In genomic region chr1:207321045-207321789, GRCh38 we compare ENCODE assay signal across 8 cellular contexts. TPM values are rescaled to one million over a fixed set of nuclear protein-coding genes. Genes with fewer than 3 reads are reported as not detected.
DNase-seq lines count a peak whose midpoint lies in the region; ATAC-seq and TF ChIP-seq lines count a peak whose summit lies in the region.

TSS of gene CD55 (plus strand) at chr1:207321678. CDS start at chr1:207321766, 88 bp downstream.

- DNase-seq in AG04450 (ENCODE audit: low read depth, low spot score) (peak; percentile 55), NCI-H2227 (lab: John Stamatoyannopoulos, UW; ENCODE audit: unreplicated experiment) (peak; percentile 92), inferior parietal cortex (ENCODE audit: extremely low spot score) (peak; percentile 87)
- DNase-seq in activated CD4-positive, CD25-positive, alpha-beta regulatory T cell treated with anti-CD3 and anti-CD28 coated beads, Interleukin-2, amount 50 U/mL, for 16 hours (ENCODE audit: low read depth, low spot score): peak; percentile 95
- peak; percentile 95 to 99 for DNase-seq in central memory CD8-positive, alpha-beta T cell (ENCODE audit: low spot score in 2 of 2)
- DNase-seq in stimulated activated CD4-positive, alpha-beta T cell treated with anti-CD3 and anti-CD28 coated beads, Interleukin-12 subunit alpha, Interleukin-12 subunit beta, amount 100 ng/mL, for 24 hours (ENCODE audit: low read depth in 2 of 2): peak; percentile 96 to 97

- CTCF ChIA-PET in AG04450 (lab: Charles Lee): interaction anchor here (1.4 to 3.1 kb wide), 2 partner anchors 84 to 271 kb away, joined by 7 to 9 read pairs; no protein-coding TSS in a partner anchor

- H3K4me3 Mint-ChIP-seq in central memory CD8-positive, alpha-beta T cell: peak within 1 kb of the TSS; percentile 90

- H3K27me3 Mint-ChIP-seq in central memory CD8-positive, alpha-beta T cell: no peaks in the 10 kb centered on the region

- ATAC-seq in GM18868 (IDR thresholded peaks at IDR 0.05; ENCODE audit: unreplicated experiment) (peak; percentile 88), HG03108 (IDR thresholded peaks at IDR 0.05; ENCODE audit: unreplicated experiment) (peak; percentile 91)
- ATAC-seq in central memory CD8-positive, alpha-beta T cell (replicated peaks; ENCODE audit: extremely low read depth, poor library complexity, severe bottlenecking): peak; percentile 91

- TF ChIP-seq CTCF in AG04450 (IDR thresholded peaks at IDR 0.05; ENCODE audit: low read depth, low read length): peak; percentile 33

- peak within 1 kb of the TSS; percentile 75 for H3K4me3 ChIP-seq in AG04450 (ENCODE audit: low read depth, low read length)

- H3K4me1 Mint-ChIP-seq in central memory CD8-positive, alpha-beta T cell: peaks cover 17% of the 10 kb centered on the region

- no peaks in the 10 kb centered on the region for H3K27me3 ChIP-seq in AG04450 (ENCODE audit: control insufficient read depth, insufficient read depth, low read length)

- H3K9me3 Mint-ChIP-seq in central memory CD8-positive, alpha-beta T cell: no peaks in the 10 kb centered on the region

- H3K27ac Mint-ChIP-seq in central memory CD8-positive, alpha-beta T cell (ENCODE audit: low read depth): peak within 1 kb of the TSS; percentile 96

- H3K27ac ChIP-seq in AG04450 (ENCODE audit: low read depth, low read length): peak within 1 kb of the TSS; percentile 52

- POLR2A ChIA-PET in AG04450 (lab: Yijun Ruan, JAX): interaction anchor here (0.6 to 2.1 kb wide), 7 partner anchors 8 to 178 kb away, joined by 3 to 9 read pairs (median 5); no protein-coding TSS in a partner anchor

- H3K36me3 Mint-ChIP-seq in central memory CD8-positive, alpha-beta T cell (ENCODE audit: insufficient read depth): peaks cover 30% of the 10 kb centered on the region

- no peaks in the 10 kb centered on the region; the same call in 1 of the 2 replicates for H3K9me3 ChIP-seq in AG04450 (ENCODE audit: control insufficient read depth, insufficient read depth, low read length)

RNA-seq across cellular contexts. Expression of gene CD55, which starts in this region (rescaled TPM):
- 65.1 and 88.3 TPM in 2 replicates for polyA plus RNA-seq in AG04450 (2011; rRNA removed)
- polyA minus RNA-seq in AG04450 (2011; rRNA and poly(A)+ RNA removed): 17.1 and 28.9 TPM in 2 replicates

Comparison
In these comparisons a context has a peak if more than half of its experiments do, and no peak if none do; other contexts are left out.
1. Peak in every context shown above with its lines: DNase-seq, ATAC-seq, H3K4me3 ChIP-seq and H3K27ac ChIP-seq.